In genomic region chr2:173075056-173075780, GRCh38 we compare ENCODE assay signal across 8 cellular contexts. TPM values are rescaled to one million over a fixed set of nuclear protein-coding genes. Genes with fewer than 3 reads are reported as not detected.
DNase-seq lines count a peak whose midpoint lies in the region; ATAC-seq and TF ChIP-seq lines count a peak whose summit lies in the region.

No MANE protein-coding gene starts in this region.

- peak overlapping the region; percentile 89 for H3K4me3 ChIP-seq in iPS-11a (ENCODE audit: low read depth, low read length)

- no peak for ATAC-seq in stimulated activated naive CD8-positive, alpha-beta T cell treated with anti-CD3 and anti-CD28 coated beads, Interleukin-15, amount 100 ng/mL, for 72 hours
- ATAC-seq in esophagus mucosa, result no peak
- ATAC-seq in left lobe of liver, result no peak

- no peak for DNase-seq in activated naive CD4-positive, alpha-beta T cell treated with anti-CD3 and anti-CD28 coated beads for 36 hours
- DNase-seq in activated naive CD4-positive, alpha-beta T cell treated with Interleukin-2 at 50 U/mL for 16 hours, result no peak
- DNase-seq in stimulated activated naive CD8-positive, alpha-beta T cell treated with anti-CD3 and anti-CD28 coated beads, Interleukin-15, amount 100 ng/mL, for 72 hours, result no peak
- DNase-seq in ecto neural progenitor cell (ENCODE audit: low spot score) (no peak), left lobe of liver (ENCODE audit: low spot score) (no peak)

- intact Hi-C loops in activated naive CD4-positive, alpha-beta T cell treated with anti-CD3 and anti-CD28 coated beads for 36 hours (cut with micrococcal nuclease), result loop anchor here (1.0 to 5.0 kb wide), 3 partner anchors 26 to 135 kb away; no protein-coding TSS in a partner anchor

- H3K27ac ChIP-seq in VCaP, result peak overlapping the region; percentile 94

- H3K9me3 Mint-ChIP-seq in activated naive CD4-positive, alpha-beta T cell treated with anti-CD3 and anti-CD28 coated beads for 36 hours, result no peaks in the 10 kb centered on the region
- no peaks in the 10 kb centered on the region for H3K9me3 Mint-ChIP-seq in stimulated activated naive CD8-positive, alpha-beta T cell treated with anti-CD3 and anti-CD28 coated beads, Interleukin-15, amount 100 ng/mL, for 72 hours

- peaks cover 42% of the 10 kb centered on the region for H3K27me3 Mint-ChIP-seq in activated naive CD4-positive, alpha-beta T cell treated with anti-CD3 and anti-CD28 coated beads for 36 hours (ENCODE audit: low read depth)
- H3K27me3 Mint-ChIP-seq in stimulated activated naive CD8-positive, alpha-beta T cell treated with anti-CD3 and anti-CD28 coated beads, Interleukin-15, amount 100 ng/mL, for 72 hours, result peaks cover 49% of the 10 kb centered on the region

- H3K27ac Mint-ChIP-seq in activated naive CD4-positive, alpha-beta T cell treated with anti-CD3 and anti-CD28 coated beads for 36 hours, result no peak overlapping the region
- peak overlapping the region; percentile 80 to 87 for H3K27ac Mint-ChIP-seq in stimulated activated naive CD8-positive, alpha-beta T cell treated with anti-CD3 and anti-CD28 coated beads, Interleukin-15, amount 100 ng/mL, for 72 hours

- H3K4me3 Mint-ChIP-seq in activated naive CD4-positive, alpha-beta T cell treated with anti-CD3 and anti-CD28 coated beads for 36 hours, result peak overlapping the region; percentile 65
- peak overlapping the region; percentile 81 to 86 for H3K4me3 Mint-ChIP-seq in stimulated activated naive CD8-positive, alpha-beta T cell treated with anti-CD3 and anti-CD28 coated beads, Interleukin-15, amount 100 ng/mL, for 72 hours

- H3K4me1 Mint-ChIP-seq in activated naive CD4-positive, alpha-beta T cell treated with anti-CD3 and anti-CD28 coated beads for 36 hours (ENCODE audit: low read depth), result peaks cover 5% of the 10 kb centered on the region
- peaks cover 30% of the 10 kb centered on the region for H3K4me1 Mint-ChIP-seq in stimulated activated naive CD8-positive, alpha-beta T cell treated with anti-CD3 and anti-CD28 coated beads, Interleukin-15, amount 100 ng/mL, for 72 hours

- CTCF ChIA-PET in activated naive CD4-positive, alpha-beta T cell treated with anti-CD3 and anti-CD28 coated beads for 36 hours (lab: Charles Lee), result no interaction called here

- TF ChIP-seq CTCF in VCaP (conservative IDR thresholded peaks at IDR 0.05), result no peak

- H3K36me3 Mint-ChIP-seq in activated naive CD4-positive, alpha-beta T cell treated with anti-CD3 and anti-CD28 coated beads for 36 hours (ENCODE audit: low read depth), result no peaks in the 10 kb centered on the region

RNA-seq across cellular contexts. Expression of gene MAP3K20, which starts 0.4 kb away (rescaled TPM):
- total RNA-seq in activated naive CD4-positive, alpha-beta T cell treated with anti-CD3 and anti-CD28 coated beads for 36 hours, result 1 to 10 TPM; 3.0 to 3.7 TPM
- total RNA-seq in esophagus mucosa, result 21.3 TPM
- 13.7 TPM for total RNA-seq in left lobe of liver
